In genomic region chr18:21997207-21998143, GRCh38 we compare ENCODE assay signal across 8 cellular contexts.
A peak's percentile ranks its signal among the peaks of the same experiment; 100 is the strongest.
DNase-seq lines count a peak whose midpoint lies in the region; ATAC-seq, FAIRE-seq and TF ChIP-seq lines count a peak whose summit lies in the region.

No MANE protein-coding gene starts in this region.

- FAIRE-seq in GM12878 (lab: Jason Lieb, UNC) = peak; percentile 84

- CTCF ChIA-PET in GM12878 (lab: Yijun Ruan, JAX) = interaction anchor here (0.7 to 1.9 kb wide), 5 partner anchors 87 to 706 kb away, joined by 3 to 7 read pairs (median 5); no protein-coding TSS in a partner anchor

- H3K9me3 ChIP-seq in GM12878 (replicated peaks; ENCODE audit: control insufficient read depth, insufficient read depth, low read length) (no peaks in the 10 kb centered on the region), thyroid gland (no peaks in the 10 kb centered on the region)

- peak overlapping the region; percentile 31 for H2AFZ ChIP-seq in GM12878 (ENCODE audit: control insufficient read depth, low read depth, low read length)

- H3K27ac ChIP-seq in GM12878 (ENCODE audit: control insufficient read depth, insufficient read depth) (no peak overlapping the region), thyroid gland (no peak overlapping the region)

- no peak overlapping the region for H3K9ac ChIP-seq in GM12878 (ENCODE audit: control insufficient read depth, insufficient read depth, low read length)

- WGBS in GM12878 (ENCODE audit: insufficient coverage, insufficient replicate concordance, low lambda C conversion rate, missing lambda C conversion rate) = 22% methylated on average over 14 of the region's 14 CpGs
- 50 to 52% methylated on average over 14 of the region's 14 CpGs for WGBS in thyroid gland, 2 donors

- DNase-seq in ELR (ENCODE audit: low read depth) (peak; percentile 54), NCI-H1694 treated with DMSO at 0.1 percent for 48 hours (lab: John Stamatoyannopoulos, UW) (peak; percentile 44), GM12878 (ENCODE audit: low read depth, low spot score) (peak; percentile 9), iris pigment epithelial cell (ENCODE audit: low read depth) (peak; percentile 43), thyroid gland (peak; percentile 12)
- no peak for DNase-seq in stimulated activated CD4-positive, alpha-beta T cell treated with anti-CD3 and anti-CD28 coated beads, Interleukin-4, amount 100 ng/mL, for 4 hours

- no peaks in the 10 kb centered on the region for H4K20me1 ChIP-seq in GM12878 (ENCODE audit: control insufficient read depth, insufficient read depth)

- RAD21 ChIA-PET in GM12878 (lab: Charles Lee; ENCODE audit: unreplicated experiment) = no interaction called here

- TF ChIP-seq EP300 in GM12878 (IDR thresholded peaks at IDR 0.05; ENCODE audit: borderline replicate concordance in 1 of 2, control insufficient read depth in 1 of 2, low read depth in 2 of 2, low read length in 2 of 2) = no peak

- no peak overlapping the region for H3K4me2 ChIP-seq in GM12878 (ENCODE audit: control insufficient read depth, insufficient read depth)

- no TSS peak for BruUV-seq in GM12878 (replicated peaks; lab: Mats Ljungman, UMichigan)

- TF ChIP-seq CTCF in GM12878 (IDR thresholded peaks at IDR 0.05 in 2 of 3, conservative IDR thresholded peaks at IDR 0.05 in 1 of 3; ENCODE audit: control insufficient read depth in 2 of 3, extremely low read depth in 1 of 3, insufficient read depth in 1 of 3, low read depth in 3 of 3, low read length in 3 of 3) (peak; percentile 73 to 86 (median 83)), thyroid gland (IDR thresholded peaks at IDR 0.05) (peak in 5 of 6 experiments; percentile 71 to 83 (median 77))

- peak; percentile 60 for TF ChIP-seq RAD21 in GM12878 (IDR thresholded peaks at IDR 0.05; ENCODE audit: insufficient read depth, low read depth, low read length)

- H3K4me3 ChIP-seq in GM12878 = no peak overlapping the region
- no peak overlapping the region for H3K4me3 ChIP-seq in thyroid gland (replicated peaks in 1 of 3)

- intact Hi-C loops in GM12878 (cut with micrococcal nuclease; ENCODE audit: unreplicated experiment) = loop anchor here (2.0 to 10.0 kb wide), 2 partner anchors 565 to 707 kb away; no protein-coding TSS in a partner anchor
- intact Hi-C loops in thyroid gland (cut with DNase I) = no loop called here

- SMC1A ChIA-PET in GM12878 (lab: Charles Lee; ENCODE audit: uncharacterized antibody, unreplicated experiment) = interaction anchor here (1.9 to 3.2 kb wide), 2 partner anchors 16 to 565 kb away, joined by 4 to 11 read pairs; no protein-coding TSS in a partner anchor

- no peaks in the 10 kb centered on the region for H3K79me2 ChIP-seq in GM12878 (ENCODE audit: control insufficient read depth, insufficient read depth, low read length)

- ATAC-seq in GM21529 (IDR thresholded peaks at IDR 0.05; ENCODE audit: unreplicated experiment) (peak; percentile 68), GM12878 (peak; percentile 79), HG02973 (IDR thresholded peaks at IDR 0.05; ENCODE audit: unreplicated experiment) (no peak)

- POLR2A ChIA-PET in GM12878 (lab: Charles Lee) = no interaction called here

- no peaks in the 10 kb centered on the region for H3K36me3 ChIP-seq in GM12878 (ENCODE audit: control insufficient read depth in 2 of 2, insufficient read depth in 2 of 2, low read length in 1 of 2)
- H3K36me3 ChIP-seq in thyroid gland = no peaks in the 10 kb centered on the region

- no peaks in the 10 kb centered on the region for H3K4me1 ChIP-seq in GM12878 (ENCODE audit: control insufficient read depth, insufficient read depth, low read length)
- no peaks in the 10 kb centered on the region for H3K4me1 ChIP-seq in thyroid gland

- TF ChIP-seq POLR2A in GM12878 (IDR thresholded peaks at IDR 0.05; ENCODE audit: low read depth, low read length) = no peak
- TF ChIP-seq POLR2A in thyroid gland (IDR thresholded peaks at IDR 0.05) = no peak

- in situ Hi-C loops in GM12878 (cut with MboI) = loop anchor here (10.0 kb wide), 2 partner anchors 567 to 707 kb away; no protein-coding TSS in a partner anchor

- no peaks in the 10 kb centered on the region for H3K27me3 ChIP-seq in GM12878 (replicated peaks in 1 of 2; ENCODE audit: control insufficient read depth in 2 of 2, insufficient read depth in 2 of 2, low read length in 1 of 2)
- no peaks in the 10 kb centered on the region for H3K27me3 ChIP-seq in thyroid gland

TF ChIP-seq in GM12878, 131 proteins besides CTCF, POLR2A, EP300 and RAD21:
- no peak for TF ChIP-seq SREBF2 (IDR thresholded peaks at IDR 0.05; ENCODE audit: low read length)
- TF ChIP-seq NFIC (IDR thresholded peaks at IDR 0.05; ENCODE audit: low read depth, low read length) = no peak
- peak; percentile 45; the same call in 1 of the 2 replicates for TF ChIP-seq SMC3 (IDR thresholded peaks at IDR 0.05; ENCODE audit: borderline replicate concordance, low read length)

Comparison
In these comparisons a context has a peak if more than half of its experiments do, and no peak if none do; other contexts are left out.
1. DNase-seq: peak in ELR (single experiment), NCI-H1694 treated with DMSO at 0.1 percent for 48 hours (single experiment), GM12878 (single experiment), iris pigment epithelial cell (single experiment) and thyroid gland (2 of 2); none in stimulated activated CD4-positive, alpha-beta T cell treated with anti-CD3 and anti-CD28 coated beads, Interleukin-4, amount 100 ng/mL, for 4 hours (0 of 2).